Comparison of ENCODE assay signal across 21 cellular contexts in genomic region chr9:34550016-34550680, GRCh38. TPM values are rescaled to one million over a fixed set of nuclear protein-coding genes. Genes with fewer than 3 reads are reported as not detected.
DNase-seq lines count a peak whose midpoint lies in the region; FAIRE-seq and TF ChIP-seq lines count a peak whose summit lies in the region.
"Had no signal": no experiment of that assay in that cellular context is flagged by ENCODE, and none has a peak within 500 bp of the region (broad histone marks: within the 10 kb centered on the region; RNA-seq: fewer than 3 reads in every experiment).

No MANE protein-coding gene starts in this region.

- TF ChIP-seq CTCF in kidney (IDR thresholded peaks at IDR 0.05; ENCODE audit: borderline replicate concordance, extremely low read depth, insufficient read depth) = no peak
- TF ChIP-seq CTCF in stomach (IDR thresholded peaks at IDR 0.05) = no peak
- TF ChIP-seq CTCF in adrenal gland (IDR thresholded peaks at IDR 0.05) = no peak
- TF ChIP-seq CTCF in BE2C (IDR thresholded peaks at IDR 0.05; ENCODE audit: low read depth, low read length) = no peak

- TF ChIP-seq EP300 in stomach (IDR thresholded peaks at IDR 0.05) = no peak

- H3K9me3 ChIP-seq in kidney (ENCODE audit: control insufficient read depth in 1 of 2, low read length in 2 of 2) (no peaks in the 10 kb centered on the region), stomach (no peaks in the 10 kb centered on the region), adrenal gland (replicated peaks in 1 of 3) (no peaks in the 10 kb centered on the region), BE2C (no peaks in the 10 kb centered on the region)
- H3K9me3 ChIP-seq: BLaER1 treated with 17β-estradiol and CSF1 and Interleukin-3, amounts not matched to agents 10 nM and 100 nM had no signal

- intact Hi-C loops in kidney (cut with DNase I) = no loop called here
- intact Hi-C loops in stomach (cut with DNase I; ENCODE audit: low total_unique reads) = loop anchor here (5.0 kb wide), 1 partner anchor 42 kb away; no protein-coding TSS in a partner anchor
- intact Hi-C loops in adrenal gland (cut with DNase I) = loop anchor here in 1 of 2 donors (2.0 kb wide), 1 partner anchor 41 kb away; no protein-coding TSS in a partner anchor

- FAIRE-seq in kidney (lab: Jason Lieb, UNC) = no peak
- FAIRE-seq: A204.1, GM12878, K562 had no signal

- H3K4me3 ChIP-seq in kidney (ENCODE audit: low read length in 2 of 2) (no peak overlapping the region), stomach (no peak overlapping the region), adrenal gland (no peak overlapping the region), BE2C (ENCODE audit: low read depth, low read length) (no peak overlapping the region)
- H3K4me3 ChIP-seq: BLaER1 treated with 17β-estradiol and CSF1 and Interleukin-3, amounts not matched to agents 10 nM and 100 nM; GM12878; GM23248; K562; PC-9 had no signal

- H3K9ac ChIP-seq in kidney (ENCODE audit: low read length in 2 of 2) = no peak overlapping the region
- H3K9ac ChIP-seq: BLaER1 treated with 17β-estradiol and CSF1 and Interleukin-3, amounts not matched to agents 10 nM and 100 nM; GM23248 had no signal

- H3K4me1 ChIP-seq in kidney (ENCODE audit: control insufficient read depth in 1 of 2, insufficient read depth in 1 of 2, low read depth in 1 of 2, low read length in 2 of 2) (peaks cover 5 to 6% of the 10 kb centered on the region in 2 donors), stomach (peaks cover 0 to 8% (median 4%) of the 10 kb centered on the region in 4 donors), adrenal gland (replicated peaks in 1 of 2) (no peaks in the 10 kb centered on the region), BE2C (peaks cover 41% of the 10 kb centered on the region)

- H3K36me3 ChIP-seq in kidney (ENCODE audit: control insufficient read depth in 1 of 2, insufficient read depth in 2 of 2, low read length in 2 of 2) = no peaks in the 10 kb centered on the region
- H3K36me3 ChIP-seq in stomach = no peaks in the 10 kb centered on the region
- no peaks in the 10 kb centered on the region for H3K36me3 ChIP-seq in adrenal gland (replicated peaks in 1 of 2)
- peaks cover 24% of the 10 kb centered on the region for H3K36me3 ChIP-seq in BE2C
- H3K36me3 ChIP-seq: BLaER1 treated with 17β-estradiol and CSF1 and Interleukin-3, amounts not matched to agents 10 nM and 100 nM had no signal

- H3K27me3 ChIP-seq in stomach (peaks cover 0 to 32% (median 10%) of the 10 kb centered on the region in 3 donors), adrenal gland (no peaks in the 10 kb centered on the region), BE2C (no peaks in the 10 kb centered on the region)

- TF ChIP-seq POLR2A in stomach (IDR thresholded peaks at IDR 0.05) (no peak), adrenal gland (IDR thresholded peaks at IDR 0.05) (no peak)

- H3K27ac ChIP-seq in kidney (ENCODE audit: low read depth in 2 of 2, low read length in 2 of 2) (no peak overlapping the region), stomach (no peak overlapping the region), adrenal gland (no peak overlapping the region)
- H3K27ac ChIP-seq: BLaER1 treated with 17β-estradiol and CSF1 and Interleukin-3, amounts not matched to agents 10 nM and 100 nM; GM23248; PC-9 had no signal

- DNase-seq in activated effector memory CD4-positive, alpha-beta T cell treated with anti-CD3 and anti-CD28 coated beads, Interleukin-2, amount 50 U/mL, for 16 hours = peak; percentile 61
- no peak for DNase-seq in activated effector memory CD4-positive, alpha-beta T cell treated with Interleukin-2 at 50 U/mL for 16 hours
- peak; percentile 41 for DNase-seq in RPMI8226
- DNase-seq in kidney = peak; percentile 35
- peak; percentile 19 for DNase-seq in stomach
- no peak for DNase-seq in adrenal gland
- no peak for DNase-seq in NCI-H345 (lab: John Stamatoyannopoulos, UW)
- no peak for DNase-seq in BE2C
- DNase-seq: DMS79 treated with DMSO at 0.1 percent for 48 hours, GM23248, MV-4-11, NCI-H1417, NCI-H187 treated with DMSO at 0.1 percent for 48 hours, NCI-H446, NCI-H748 treated with DMSO at 0.1 percent for 48 hours, PC-9, Right ventricle myocardium superior had no signal

- WGBS in stomach, 5 donors = 72 to 83% (median 81%) methylated on average over 6 to 12 of the region's 12 CpGs
- WGBS in adrenal gland, 4 donors = 75 to 90% (median 84%) methylated on average over 11 to 12 of the region's 12 CpGs

RNA-seq across cellular contexts. Expression of gene ENHO, which starts 27.4 kb away (rescaled TPM):
- 0.22 TPM for total RNA-seq in kidney
- polyA plus RNA-seq in kidney (ENCODE audit: insufficient read depth, low read depth, low replicate concordance) = 2.7 TPM
- 10 to 100 TPM in 1 of 5 donors, 1 to 10 TPM in 2, not detected in 2; 1.2 to 17.8 (median 5.0) TPM for total RNA-seq in stomach
- polyA plus RNA-seq in stomach = 10 to 100 TPM in 2 of 3 donors, 1 to 10 TPM in 1; 3.3 to 63.8 (median 29.7) TPM
- total RNA-seq in adrenal gland = under 1 TPM in 1 of 8 donors, not detected in 7; 0.39 TPM
- 1 to 10 TPM in 1 of 3 donors, under 1 TPM in 2; 0.24 to 1.6 (median 0.88) TPM for polyA plus RNA-seq in adrenal gland
- polyA plus RNA-seq in BE2C (2012; ENCODE audit: insufficient read depth, insufficient read length, low read depth) = 2.5 TPM
- total RNA-seq: GM12878, GM23248, PC-9 had no signal
- polyA plus RNA-seq: GM12878, GM23248, K562 had no signal

RNA-seq across cellular contexts. Expression of gene CNTFR, which starts 39.4 kb away (rescaled TPM):
- 3.7 TPM for total RNA-seq in kidney
- polyA plus RNA-seq in kidney (ENCODE audit: insufficient read depth, low read depth, low replicate concordance) = 1.7 TPM
- total RNA-seq in stomach = 10 to 100 TPM in 1 of 5 donors, 1 to 10 TPM in 3, not detected in 1; 2.4 to 15.8 (median 3.1) TPM
- 1 to 10 TPM; 2.2 to 4.1 (median 2.9) TPM for polyA plus RNA-seq in stomach
- total RNA-seq in adrenal gland = 1 to 10 TPM; 2.2 to 9.7 (median 3.8) TPM
- 10 to 100 TPM in 1 of 3 donors, 1 to 10 TPM in 2; 1.1 to 15.2 (median 5.7) TPM for polyA plus RNA-seq in adrenal gland
- polyA plus RNA-seq in BE2C (2012; ENCODE audit: insufficient read depth, insufficient read length, low read depth) = 110 TPM
- total RNA-seq: GM12878, GM23248, K562, PC-9 had no signal
- polyA plus RNA-seq: GM12878, GM23248, K562 had no signal

Comparison
In these comparisons a context has a peak if more than half of its experiments do, and no peak if none do; other contexts are left out.
1. DNase-seq: peak in activated effector memory CD4-positive, alpha-beta T cell treated with anti-CD3 and anti-CD28 coated beads, Interleukin-2, amount 50 U/mL, for 16 hours (single experiment), RPMI8226 (single experiment), kidney (single experiment) and stomach (single experiment); none in activated effector memory CD4-positive, alpha-beta T cell treated with Interleukin-2 at 50 U/mL for 16 hours (single experiment), adrenal gland (0 of 7), NCI-H345 (single experiment) and BE2C (single experiment).